9 cellular contexts compared by ENCODE assay signal in genomic region chr1:201119206-201119814, GRCh38. TPM values are rescaled to one million over a fixed set of nuclear protein-coding genes. Genes with fewer than 3 reads are reported as not detected.
A peak's percentile ranks its signal among the peaks of the same experiment; 100 is the strongest.
DNase-seq lines count a peak whose midpoint lies in the region; ATAC-seq, FAIRE-seq and TF ChIP-seq lines count a peak whose summit lies in the region.
"Had no signal": no experiment of that assay in that cellular context is flagged by ENCODE, and none has a peak within 500 bp of the region (broad histone marks: within the 10 kb centered on the region; RNA-seq: fewer than 3 reads in every experiment).

No MANE protein-coding gene starts in this region.

- DNase-seq in Calu3 (peak; percentile 60), HTR-8/SVneo (ENCODE audit: insufficient read length, low spot score) (peak; percentile 34), T-helper 9 cell (peak; percentile 38), cerebellar cortex (ENCODE audit: low spot score) (peak; percentile 59), lung microvascular endothelial cell (ENCODE audit: low read depth in 2 of 2) (peak; percentile 60 to 67)
- peak; percentile 54 to 68 for DNase-seq in stimulated activated naive CD8-positive, alpha-beta T cell treated with anti-CD3 and anti-CD28 coated beads, Interleukin-15, amount 100 ng/mL, for 72 hours

- ATAC-seq in stimulated activated naive CD8-positive, alpha-beta T cell treated with anti-CD3 and anti-CD28 coated beads, Interleukin-15, amount 100 ng/mL, for 72 hours, result peak; percentile 33
- ATAC-seq in HG03469 (IDR thresholded peaks at IDR 0.05; ENCODE audit: unreplicated experiment) (no peak), GM18870 (IDR thresholded peaks at IDR 0.05; ENCODE audit: unreplicated experiment) (no peak)

- FAIRE-seq in HTR-8/SVneo (lab: Jason Lieb, UNC), result peak; percentile 57

- H3K36me3 Mint-ChIP-seq in Calu3 (ENCODE audit: insufficient read depth, unreplicated experiment), result peaks cover 5% of the 10 kb centered on the region

- peaks cover 86% of the 10 kb centered on the region for H3K27me3 Mint-ChIP-seq in Calu3 (ENCODE audit: unreplicated experiment)
- H3K27me3 Mint-ChIP-seq in stimulated activated naive CD8-positive, alpha-beta T cell treated with anti-CD3 and anti-CD28 coated beads, Interleukin-15, amount 100 ng/mL, for 72 hours, result peaks cover 15% of the 10 kb centered on the region

- TF ChIP-seq CTCF in Calu3 (IDR thresholded peaks at IDR 0.05; ENCODE audit: unreplicated experiment), result peak; percentile 71

- CTCF ChIA-PET in Calu3 (lab: Charles Lee), result interaction anchor here (0.7 to 1.7 kb wide), 4 partner anchors 11 to 147 kb away, joined by 3 to 14 read pairs (median 8); no protein-coding TSS in a partner anchor

- BruUV-seq in Calu3 (replicated peaks; lab: Mats Ljungman, UMichigan), result no TSS peak

- H3K9me3 Mint-ChIP-seq in Calu3 (ENCODE audit: low read depth, unreplicated experiment), result no peaks in the 10 kb centered on the region
- no peaks in the 10 kb centered on the region for H3K9me3 Mint-ChIP-seq in stimulated activated naive CD8-positive, alpha-beta T cell treated with anti-CD3 and anti-CD28 coated beads, Interleukin-15, amount 100 ng/mL, for 72 hours

- no peak overlapping the region for H3K27ac Mint-ChIP-seq in Calu3 (ENCODE audit: unreplicated experiment)
- no peak overlapping the region for H3K27ac Mint-ChIP-seq in stimulated activated naive CD8-positive, alpha-beta T cell treated with anti-CD3 and anti-CD28 coated beads, Interleukin-15, amount 100 ng/mL, for 72 hours

- intact Hi-C loops in Calu3 (cut with micrococcal nuclease; ENCODE audit: unreplicated experiment), result no loop called here

- no peak overlapping the region for H3K4me3 Mint-ChIP-seq in Calu3 (ENCODE audit: low read depth, unreplicated experiment)
- no peak overlapping the region for H3K4me3 Mint-ChIP-seq in stimulated activated naive CD8-positive, alpha-beta T cell treated with anti-CD3 and anti-CD28 coated beads, Interleukin-15, amount 100 ng/mL, for 72 hours

- no peaks in the 10 kb centered on the region for H3K4me1 Mint-ChIP-seq in Calu3 (ENCODE audit: low read depth, unreplicated experiment)
- H3K4me1 Mint-ChIP-seq in stimulated activated naive CD8-positive, alpha-beta T cell treated with anti-CD3 and anti-CD28 coated beads, Interleukin-15, amount 100 ng/mL, for 72 hours, result peaks cover 9% of the 10 kb centered on the region

RNA-seq across cellular contexts. Expression of gene CACNA1S, which starts 7.1 kb away (rescaled TPM):
- total RNA-seq in Calu3 (2022), result not detected in 2 replicates
- total RNA-seq in lung microvascular endothelial cell, result not detected in 2 replicates
- total RNA-seq: RPMI7951 had no signal

RNA-seq across cellular contexts. Expression of gene ASCL5, which starts 7.7 kb away (rescaled TPM):
- 0.27 TPM in 1 of 2 replicates, not detected in the other for total RNA-seq in Calu3 (2022)
- total RNA-seq in lung microvascular endothelial cell, result not detected in 2 replicates
- total RNA-seq: RPMI7951 had no signal

RNA-seq across cellular contexts. Expression of gene TMEM9, which starts 35.0 kb away (rescaled TPM):
- 84.0 and 99.5 TPM in 2 replicates for total RNA-seq in Calu3 (2022)
- 45.3 and 60.9 TPM in 2 replicates for total RNA-seq in lung microvascular endothelial cell
